In genomic region chr22:19891350-19892248, GRCh38 we compare ENCODE assay signal across 8 cellular contexts. TPM values are rescaled to one million over a fixed set of nuclear protein-coding genes. Genes with fewer than 3 reads are reported as not detected.
DNase-seq lines count a peak whose midpoint lies in the region; ATAC-seq and TF ChIP-seq lines count a peak whose summit lies in the region.

No MANE protein-coding gene starts in this region.

- ATAC-seq in GM19035 (IDR thresholded peaks at IDR 0.05; ENCODE audit: unreplicated experiment) (no peak), GM21737 (IDR thresholded peaks at IDR 0.05; ENCODE audit: unreplicated experiment) (no peak)

- peak; percentile 91 for DNase-seq in GM13976 (ENCODE audit: low spot score)
- DNase-seq in M059J (ENCODE audit: low read depth) = peak; percentile 84
- DNase-seq in SW480 (ENCODE audit: low spot score) = peak; percentile 88
- DNase-seq in activated naive CD8-positive, alpha-beta T cell treated with anti-CD3 and anti-CD28 coated beads, Interleukin-2, amount 50 U/mL, for 16 hours (ENCODE audit: low read depth, low spot score) = peak; percentile 76
- DNase-seq in kidney glomerular epithelial cell (lab: John Stamatoyannopoulos, UW) = peak; percentile 92
- DNase-seq in stimulated activated CD4-positive, alpha-beta T cell treated with anti-CD3 and anti-CD28 coated beads, TNF-alpha, amount 100 ng/mL, for 24 hours (ENCODE audit: low read depth in 3 of 3) = peak; percentile 77 to 88 (median 82)

- in situ Hi-C loops in GM13976 (cut with MboI; ENCODE audit: low sequenced_read_pairs, unreplicated experiment) = no loop called here

- TF ChIP-seq CTCF in GM13976 (IDR thresholded peaks at IDR 0.05; ENCODE audit: borderline replicate concordance, control extremely low read depth, extremely low read depth, insufficient read depth, missing control alignments) = no peak

RNA-seq across cellular contexts. Expression of gene GNB1L, which starts 36.9 kb away (rescaled TPM):
- total RNA-seq in M059J (2014; rRNA removed; shearing (Covaris generic)) = 4.0 and 7.6 TPM in 2 replicates

RNA-seq across cellular contexts. Expression of gene RTL10, which starts 36.9 kb away (rescaled TPM):
- total RNA-seq in M059J (2014; rRNA removed; shearing (Covaris generic)) = 3.5 and 7.6 TPM in 2 replicates

RNA-seq across cellular contexts. Expression of gene COMT, which starts 50.0 kb away (rescaled TPM):
- 182 and 248 TPM in 2 replicates for total RNA-seq in M059J (2014; rRNA removed; shearing (Covaris generic))

RNA-seq across cellular contexts. Expression of gene TXNRD2, which starts 50.0 kb away (rescaled TPM):
- 20.7 and 21.8 TPM in 2 replicates for total RNA-seq in M059J (2014; rRNA removed; shearing (Covaris generic))
